18 cellular contexts compared by ENCODE assay signal in the genomic region with DNA sequence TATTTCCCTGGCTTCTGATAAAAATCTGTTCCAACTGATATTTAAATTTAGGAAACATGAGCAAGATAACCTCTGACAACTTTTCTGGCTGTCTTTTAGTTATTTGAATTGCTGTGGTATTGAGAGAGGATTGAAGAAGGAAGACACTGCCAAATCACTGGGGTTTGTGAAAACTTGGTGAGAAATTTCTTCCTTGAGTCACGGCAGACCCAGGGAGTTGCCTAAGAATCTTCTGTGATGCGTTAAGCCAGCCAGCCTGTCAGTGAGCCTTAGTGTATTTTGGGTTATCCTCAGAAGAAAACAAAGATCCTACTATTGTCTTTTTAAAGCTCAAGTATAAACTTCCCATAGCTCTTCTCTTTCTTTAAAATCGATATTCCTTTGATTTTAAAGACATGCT. TPM values are rescaled to one million over a fixed set of nuclear protein-coding genes. Genes with fewer than 3 reads are reported as not detected.
"Had no signal": no experiment of that assay in that cellular context is flagged by ENCODE, and none has a peak within 500 bp of the region (broad histone marks: within the 10 kb centered on the region; RNA-seq: fewer than 3 reads in every experiment).

No MANE protein-coding gene starts in this region.

- H3K27ac ChIP-seq: cardiac muscle cell, neutrophil, pancreas, sigmoid colon had no signal

- H3K4me1 ChIP-seq: pancreas, sigmoid colon had no signal

- ATAC-seq: activated CD8-positive, alpha-beta T cell treated with anti-CD3 and anti-CD28 coated beads, Interleukin-2, amount 10 ng/mL, durations not matched to agents 7 days and 5 days; activated T-cell treated with anti-CD3 and anti-CD28 coated beads, Interleukin-2, amount 50 U/mL, for 4 hours; effector memory CD8-positive, alpha-beta T cell; left cardiac atrium; natural killer cell treated with Interleukin-12 subunit alpha and Interleukin-12 subunit beta and Interleukin-15 and Interleukin-18, amount 100 ng/mL, for 72 hours; pancreas; SK-N-SH treated with all-trans-retinoic acid at 6 μM for 48 hours; stimulated activated naive B cell treated with anti-CD40 and anti-IgM and Interleukin-4, amounts not matched to agents 10 μg/mL and 1 μg/mL and 100 μg/mL, for 72 hours; T-cell had no signal

- H3K27me3 ChIP-seq: cardiac muscle cell, neutrophil, sigmoid colon had no signal

- H3K4me3 ChIP-seq: cardiac muscle cell, pancreas, sigmoid colon had no signal

- DNase-seq: activated CD4-positive, alpha-beta T cell treated with anti-CD3 and anti-CD28 coated beads, Interleukin-2, amount 10 ng/mL, durations not matched to agents 24 days and 14 days; activated CD4-positive, CD25-positive, alpha-beta regulatory T cell; activated CD8-positive, alpha-beta memory T cell treated with anti-CD3 and anti-CD28 coated beads, Interleukin-2, amount 50 U/mL, for 4 hours; activated CD8-positive, alpha-beta T cell treated with anti-CD3 and anti-CD28 coated beads, Interleukin-2, amount 10 ng/mL, durations not matched to agents 7 days and 5 days; activated naive CD4-positive, alpha-beta T cell treated with anti-CD3 and anti-CD28 coated beads, Interleukin-2, amount 50 U/mL, for 16 hours; activated T-cell treated with anti-CD3 and anti-CD28 coated beads, Interleukin-2, amount 50 U/mL, for 4 hours; effector memory CD8-positive, alpha-beta T cell; left cardiac atrium; pancreas; sigmoid colon; stimulated activated CD4-positive, alpha-beta T cell treated with anti-CD3 and anti-CD28 coated beads, Interleukin-4, amount 100 ng/mL, for 4 hours; stimulated activated naive B cell treated with anti-CD40 and anti-IgM and Interleukin-4, amounts not matched to agents 10 μg/mL and 1 μg/mL and 100 μg/mL, for 72 hours; T-cell; T-helper 9 cell had no signal

RNA-seq across cellular contexts. Expression of a gene that starts 17.5 kb away (rescaled TPM):
- total RNA-seq: activated CD4-positive, alpha-beta T cell treated with anti-CD3 and anti-CD28 coated beads, Interleukin-2, amount 10 ng/mL, durations not matched to agents 24 days and 14 days; activated CD8-positive, alpha-beta T cell treated with anti-CD3 and anti-CD28 coated beads, Interleukin-2, amount 10 ng/mL, durations not matched to agents 7 days and 5 days; natural killer cell treated with Interleukin-12 subunit alpha and Interleukin-12 subunit beta and Interleukin-15 and Interleukin-18, amount 100 ng/mL, for 72 hours had no signal
